In the genomic region with DNA sequence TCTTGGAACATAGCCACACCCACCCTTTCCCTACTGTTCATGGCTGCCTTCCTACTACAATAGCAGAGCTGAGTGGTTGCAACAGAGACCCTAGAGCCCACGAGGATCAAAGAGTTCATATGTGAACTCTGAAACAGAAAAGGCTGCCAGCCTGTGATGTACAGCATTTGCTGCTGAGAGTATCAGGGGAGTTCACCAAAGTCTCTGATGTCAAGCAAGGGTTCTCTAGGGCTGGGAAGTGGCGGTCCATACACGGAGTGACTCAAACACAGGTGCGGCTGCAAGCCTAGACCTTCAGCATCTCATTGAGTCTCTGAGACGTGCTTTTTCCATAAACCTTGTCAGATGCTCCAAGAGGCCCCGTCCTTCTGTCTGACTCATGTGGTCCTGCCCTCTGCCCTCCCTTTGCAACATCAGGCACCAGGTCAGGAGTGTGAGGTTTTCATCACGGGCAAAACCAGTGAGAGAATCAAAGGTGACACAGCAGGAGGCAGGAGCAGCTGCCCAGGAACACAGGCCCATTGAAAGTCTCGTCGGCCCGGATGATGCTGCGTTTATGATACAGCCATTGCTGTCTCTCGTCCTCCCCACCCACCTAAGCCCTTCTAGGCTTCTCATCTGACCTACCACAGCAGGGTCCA, we compare ENCODE assay signal across 13 cellular contexts. TPM values are rescaled to one million over a fixed set of nuclear protein-coding genes. Genes with fewer than 3 reads are reported as not detected.
DNase-seq lines count a peak whose midpoint lies in the region; ATAC-seq and TF ChIP-seq lines count a peak whose summit lies in the region.
"Had no signal": no experiment of that assay in that cellular context is flagged by ENCODE, and none has a peak within 500 bp of the region (broad histone marks: within the 10 kb centered on the region; RNA-seq: fewer than 3 reads in every experiment).

No MANE protein-coding gene starts in this region.

- no peak overlapping the region for H3K4me3 Mint-ChIP-seq in CD8-positive, alpha-beta T cell
- H3K4me3 Mint-ChIP-seq: CD4-positive, CD25-positive, alpha-beta regulatory T cell; memory B cell; T-helper 1 cell treated with Interleukin-12 subunit alpha and Interleukin-12 subunit beta and Interleukin-4 antibody, amounts not matched to agents 30 μg/mL and 1 μg/mL, for 36 hours had no signal

- no peaks in the 10 kb centered on the region for H3K9me3 Mint-ChIP-seq in CD8-positive, alpha-beta T cell
- H3K9me3 Mint-ChIP-seq: CD4-positive, CD25-positive, alpha-beta regulatory T cell; T-helper 1 cell treated with Interleukin-12 subunit alpha and Interleukin-12 subunit beta and Interleukin-4 antibody, amounts not matched to agents 30 μg/mL and 1 μg/mL, for 36 hours had no signal

- ATAC-seq in right lobe of liver = peak; percentile 41 to 56 (median 47)
- ATAC-seq in CD8-positive, alpha-beta T cell = no peak

- POLR2A ChIA-PET in CD8-positive, alpha-beta T cell (lab: Charles Lee) = no interaction called here

- no peak overlapping the region for H3K27ac Mint-ChIP-seq in CD8-positive, alpha-beta T cell
- H3K27ac Mint-ChIP-seq: CD4-positive, CD25-positive, alpha-beta regulatory T cell; memory B cell; T-helper 1 cell treated with Interleukin-12 subunit alpha and Interleukin-12 subunit beta and Interleukin-4 antibody, amounts not matched to agents 30 μg/mL and 1 μg/mL, for 36 hours had no signal

- intact Hi-C loops in right lobe of liver (cut with DNase I) = loop anchor here in 1 of 2 donors (10.0 kb wide), 1 partner anchor 168 kb away; no protein-coding TSS in a partner anchor
- intact Hi-C loops in CD8-positive, alpha-beta T cell (cut with DNase I, micrococcal nuclease) = no loop called here

- no peaks in the 10 kb centered on the region for H3K27me3 ChIP-seq in right lobe of liver
- peaks cover 8% of the 10 kb centered on the region for H3K27me3 ChIP-seq in CD8-positive, alpha-beta T cell (ENCODE audit: insufficient read depth, low read length)

- CTCF ChIA-PET in CD8-positive, alpha-beta T cell (lab: Charles Lee) = no interaction called here

- no peaks in the 10 kb centered on the region for H3K9me3 ChIP-seq in right lobe of liver
- H3K9me3 ChIP-seq in CD8-positive, alpha-beta T cell (ENCODE audit: low read length) = no peaks in the 10 kb centered on the region

- peaks cover 0 to 6% (median 2%) of the 10 kb centered on the region in 4 donors for H3K36me3 ChIP-seq in right lobe of liver
- no peaks in the 10 kb centered on the region for H3K36me3 ChIP-seq in CD8-positive, alpha-beta T cell (ENCODE audit: insufficient read depth, low read length)

- peaks cover 12% of the 10 kb centered on the region for H3K27me3 Mint-ChIP-seq in CD8-positive, alpha-beta T cell (ENCODE audit: low read depth)

- DNase-seq in A172 (ENCODE audit: low spot score) = peak; percentile 57
- peak; percentile 51 for DNase-seq in HCEC 1CT
- DNase-seq in dermis microvascular lymphatic vessel endothelial cell (ENCODE audit: low read depth in 2 of 2) = peak; percentile 43 to 63
- peak; percentile 66 to 82 (median 81) for DNase-seq in right lobe of liver
- no peak for DNase-seq in NK-92 (lab: John Stamatoyannopoulos, UW; ENCODE audit: unreplicated experiment)
- DNase-seq in COLO668 (lab: John Stamatoyannopoulos, UW; ENCODE audit: unreplicated experiment) = no peak
- no peak for DNase-seq in DMS79 (lab: John Stamatoyannopoulos, UW)
- DNase-seq in CD8-positive, alpha-beta T cell = no peak
- DNase-seq: amniotic stem cell; CD4-positive, CD25-positive, alpha-beta regulatory T cell; NCI-H2171 treated with DMSO at 0.1 percent for 48 hours had no signal

- no peak for TF ChIP-seq CTCF in right lobe of liver (IDR thresholded peaks at IDR 0.05)
- no peak for TF ChIP-seq CTCF in CD8-positive, alpha-beta T cell (IDR thresholded peaks at IDR 0.05)

- H3K4me1 Mint-ChIP-seq in CD8-positive, alpha-beta T cell (ENCODE audit: low read depth) = peaks cover 3% of the 10 kb centered on the region

- peak overlapping the region; percentile 93 to 98 (median 97) for H3K27ac ChIP-seq in right lobe of liver
- H3K27ac ChIP-seq in CD8-positive, alpha-beta T cell (ENCODE audit: low read depth, low read length) = no peak overlapping the region

- no peak overlapping the region for H3K4me3 ChIP-seq in right lobe of liver
- no peak overlapping the region for H3K4me3 ChIP-seq in CD8-positive, alpha-beta T cell (ENCODE audit: low read depth, low read length)

- peak; percentile 67 for TF ChIP-seq POLR2A in right lobe of liver (IDR thresholded peaks at IDR 0.05)

- 28% methylated on average over 6 of the region's 12 CpGs for WGBS in right lobe of liver (ENCODE audit: insufficient coverage, low coverage, low lambda C conversion rate, missing lambda C conversion rate)

- no peaks in the 10 kb centered on the region for H3K36me3 Mint-ChIP-seq in CD8-positive, alpha-beta T cell
- H3K36me3 Mint-ChIP-seq: CD4-positive, CD25-positive, alpha-beta regulatory T cell; memory B cell had no signal

- H3K4me1 ChIP-seq in right lobe of liver = peaks cover 0 to 83% (median 41%) of the 10 kb centered on the region in 4 donors
- no peaks in the 10 kb centered on the region for H3K4me1 ChIP-seq in CD8-positive, alpha-beta T cell (ENCODE audit: insufficient read depth, low read length)

RNA-seq across cellular contexts. Expression of gene PCSK6, which starts 42.9 kb away (rescaled TPM):
- total RNA-seq in A172 (2014; rRNA removed; shearing (Covaris generic)) = 5.5 and 10.0 TPM in 2 replicates
- total RNA-seq in dermis microvascular lymphatic vessel endothelial cell (31.8 and 42.7 TPM in 2 replicates), right lobe of liver (100 to 1,000 TPM; 165 to 218 (median 207) TPM)
- 1 to 10 TPM in 1 of 2 experiments, under 1 TPM in 1; 0.84 to 2.6 TPM for total RNA-seq in CD8-positive, alpha-beta T cell

Comparison
In these comparisons a context has a peak if more than half of its experiments do, and no peak if none do; other contexts are left out.
1. DNase-seq: peak in A172 (single experiment), HCEC 1CT (single experiment), dermis microvascular lymphatic vessel endothelial cell (2 of 2) and right lobe of liver (3 of 3); none in NK-92 (single experiment), COLO668 (single experiment), DMS79 (single experiment) and CD8-positive, alpha-beta T cell (0 of 7).